In genomic region chrX:119467842-119468185, GRCh38 we compare ENCODE assay signal across 8 cellular contexts. TPM values are rescaled to one million over a fixed set of nuclear protein-coding genes. Genes with fewer than 3 reads are reported as not detected.
DNase-seq lines count a peak whose midpoint lies in the region; ATAC-seq, FAIRE-seq and TF ChIP-seq lines count a peak whose summit lies in the region.

No MANE protein-coding gene starts in this region.

- DNase-seq in left ventricle myocardium inferior = no peak
- DNase-seq in cardiac septum (ENCODE audit: low spot score) = no peak
- DNase-seq in K562 (ENCODE audit: extremely low read depth in 1 of 4, low spot score in 3 of 4) = no peak
- DNase-seq in memory B cell (ENCODE audit: low spot score in 2 of 2) = no peak
- no peak for DNase-seq in upper lobe of right lung
- no peak for DNase-seq in retina
- no peak for DNase-seq in EL

- H3K9me3 Mint-ChIP-seq in memory B cell = no peaks in the 10 kb centered on the region

- peaks cover 4% of the 10 kb centered on the region for H3K4me1 Mint-ChIP-seq in memory B cell

- H3K9ac ChIP-seq in K562 (ENCODE audit: insufficient read depth in 1 of 2, low read depth in 2 of 2, low read length in 2 of 2) = peak overlapping the region in 1 of 2 experiments; percentile 39; a peak in 2 of 4 replicates

- 0 out of 2 replicates have a peak, but pooled peaks have one; percentile 4 for TF ChIP-seq EP300 in K562 (IDR thresholded peaks at IDR 0.05; ENCODE audit: low read length)

- in situ Hi-C loops in K562 (cut with MboI) = no loop called here

- peak overlapping the region; percentile 90 for H2AFZ ChIP-seq in K562 (ENCODE audit: low read depth, low read length)

- ATAC-seq in K562 = no peak
- ATAC-seq in memory B cell (ENCODE audit: low read depth) = no peak
- no peak for ATAC-seq in upper lobe of right lung
- ATAC-seq in GM21423 (IDR thresholded peaks at IDR 0.05; ENCODE audit: unreplicated experiment) = no peak

- no peak for TF ChIP-seq POLR2A in K562 (conservative IDR thresholded peaks at IDR 0.05)

- TF ChIP-seq RAD21 in K562 (CRISPR knock-in tag; conservative IDR thresholded peaks at IDR 0.05 in 1 of 2, IDR thresholded peaks at IDR 0.05 in 1 of 2) = no peak

- CTCF ChIA-PET in K562 (lab: Yijun Ruan, JAX; ENCODE audit: low intra/inter-chr PET ratio) = no interaction called here

- H3K79me2 ChIP-seq in K562 (ENCODE audit: control insufficient read depth, insufficient read depth, low read length) = peaks cover 25% of the 10 kb centered on the region

- H3K36me3 ChIP-seq in left ventricle myocardium inferior (peaks cover 18% of the 10 kb centered on the region), K562 (ENCODE audit: control insufficient read depth, insufficient read depth, low read length) (peaks cover 28% of the 10 kb centered on the region), upper lobe of right lung (peaks cover 18% of the 10 kb centered on the region)

- H3K4me3 ChIP-seq in left ventricle myocardium inferior (peak overlapping the region; percentile 87), K562 (peak overlapping the region; percentile 99; the same call in 1 of the 2 replicates), upper lobe of right lung (peak overlapping the region; percentile 72)

- peaks cover 2% of the 10 kb centered on the region for H3K9me1 ChIP-seq in K562 (ENCODE audit: control insufficient read depth, insufficient read depth, low read length)

- TF ChIP-seq CTCF in left ventricle myocardium inferior (IDR thresholded peaks at IDR 0.05; ENCODE audit: borderline replicate concordance) (no peak), K562 (IDR thresholded peaks at IDR 0.05 in 2 of 3, conservative IDR thresholded peaks at IDR 0.05 in 1 of 3; ENCODE audit: insufficient read depth in 2 of 3, low read depth in 1 of 3, low read length in 3 of 3) (no peak), upper lobe of right lung (IDR thresholded peaks at IDR 0.05) (no peak)

- intact Hi-C loops in left ventricle myocardium inferior (cut with micrococcal nuclease) (no loop called here), cardiac septum (cut with DNase I) (no loop called here), K562 (cut with micrococcal nuclease) (loop anchor here (2.0 kb wide), 1 partner anchor 45 kb away; no protein-coding TSS in a partner anchor), upper lobe of right lung (cut with DNase I) (no loop called here)

- peak overlapping the region; percentile 91 for H3K4me3 Mint-ChIP-seq in memory B cell

- WGBS in K562 (ENCODE audit: insufficient coverage, low coverage, missing lambda C conversion rate) = 3% methylated on average over 8 of the region's 8 CpGs

- H3K27ac Mint-ChIP-seq in memory B cell = peak overlapping the region; percentile 97

- no peaks in the 10 kb centered on the region for H3K9me3 ChIP-seq in left ventricle myocardium inferior (replicated peaks)
- H3K9me3 ChIP-seq in K562 (replicated peaks; ENCODE audit: control insufficient read depth, insufficient read depth, low read depth, low read length) = no peaks in the 10 kb centered on the region
- H3K9me3 ChIP-seq in upper lobe of right lung = no peaks in the 10 kb centered on the region

- H3K27ac ChIP-seq in left ventricle myocardium inferior (replicated peaks) = peak overlapping the region; percentile 97
- H3K27ac ChIP-seq in K562 (ENCODE audit: extremely low read depth, low read depth, low read length) = peak overlapping the region; percentile 44; the same call in 1 of the 3 replicates
- H3K27ac ChIP-seq in upper lobe of right lung = peak overlapping the region; percentile 55

- TSS peak; percentile 56 for BruUV-seq in K562 (replicated peaks; lab: Mats Ljungman, UMichigan)

- H3K4me1 ChIP-seq in left ventricle myocardium inferior (peaks cover 9% of the 10 kb centered on the region), K562 (replicated peaks in 1 of 2; ENCODE audit: control insufficient read depth in 2 of 2, insufficient read depth in 2 of 2, low read length in 2 of 2) (peaks cover 14 to 18% of the 10 kb centered on the region in 2 experiments; a peak in 4 of 5 replicates), upper lobe of right lung (no peaks in the 10 kb centered on the region)

- POLR2A ChIA-PET in K562 (lab: Yijun Ruan, JAX) = interaction anchor here (0.6 to 2.9 kb wide), 9 partner anchors 11 to 425 kb away, joined by 3 to 22 read pairs (median 3); no protein-coding TSS in a partner anchor

- peaks cover 18% of the 10 kb centered on the region for H4K20me1 ChIP-seq in K562 (replicated peaks; ENCODE audit: control insufficient read depth, insufficient read depth, low read length)

- H3K4me2 ChIP-seq in K562 (ENCODE audit: insufficient read depth, low read length) = peak overlapping the region; percentile 93

- no peaks in the 10 kb centered on the region for H3K27me3 Mint-ChIP-seq in memory B cell

- H3K27me3 ChIP-seq in left ventricle myocardium inferior (ENCODE audit: low read depth) = no peaks in the 10 kb centered on the region
- H3K27me3 ChIP-seq in K562 (ENCODE audit: control insufficient read depth in 2 of 2, insufficient read depth in 2 of 2, low read length in 2 of 2) = no peaks in the 10 kb centered on the region
- no peaks in the 10 kb centered on the region for H3K27me3 ChIP-seq in upper lobe of right lung

- FAIRE-seq in K562 (lab: Jason Lieb, UNC) = no peak

- peaks cover 3% of the 10 kb centered on the region for H3K36me3 Mint-ChIP-seq in memory B cell

TF ChIP-seq in K562, 482 proteins besides CTCF, POLR2A, EP300 and RAD21 (continues in another document):
- TF ChIP-seq NR2C2 (CRISPR knock-in tag; IDR thresholded peaks at IDR 0.05) (no peak), NR2C2 (tag; IDR thresholded peaks at IDR 0.05) (peak; percentile 42), ATF3 (IDR thresholded peaks at IDR 0.05) (peak; percentile 16; the same call in 1 of the 2 replicates), ATF3 (CRISPR knock-in tag; conservative IDR thresholded peaks at IDR 0.05) (no peak), FOXK2 (conservative IDR thresholded peaks at IDR 0.05 in 1 of 2, IDR thresholded peaks at IDR 0.05 in 1 of 2; ENCODE audit: low read depth in 2 of 2) (0 out of 4 replicates have a peak, but pooled peaks of 1 of the 2 experiments have one; percentile 16), FOXP1 (CRISPR knock-in tag; IDR thresholded peaks at IDR 0.05) (no peak), ZNF766 (CRISPR knock-in tag; conservative IDR thresholded peaks at IDR 0.05) (no peak), MYC (IDR thresholded peaks at IDR 0.05; ENCODE audit: low read depth, low read length) (no peak), MYC (CRISPR knock-in tag; IDR thresholded peaks at IDR 0.05; ENCODE audit: borderline replicate concordance, low read depth) (no peak), SREBF1 (IDR thresholded peaks at IDR 0.05; ENCODE audit: borderline replicate concordance, low read depth, low read length) (no peak), TBL1XR1 (IDR thresholded peaks at IDR 0.05; ENCODE audit: low read length in 2 of 2) (no peak), THRA (IDR thresholded peaks at IDR 0.05) (no peak), NEUROD1 (IDR thresholded peaks at IDR 0.05; ENCODE audit: borderline replicate concordance, low read depth, low read length, partially characterized antibody) (no peak), NR2C1 (IDR thresholded peaks at IDR 0.05) (no peak), NR2C1 (tag; IDR thresholded peaks at IDR 0.05) (no peak), CEBPG (CRISPR knock-in tag; IDR thresholded peaks at IDR 0.05) (no peak), CEBPG (tag; conservative IDR thresholded peaks at IDR 0.05 in 1 of 2, IDR thresholded peaks at IDR 0.05 in 1 of 2) (no peak), ZNF444 (CRISPR knock-in tag; IDR thresholded peaks at IDR 0.05) (no peak), RAD51 (IDR thresholded peaks at IDR 0.05; ENCODE audit: borderline replicate concordance, low read depth) (no peak), DIDO1 (tag; IDR thresholded peaks at IDR 0.05; ENCODE audit: low read depth) (no peak)

RNA-seq across cellular contexts. Expression of gene SLC25A5, which starts 0.4 kb away (rescaled TPM):
- total RNA-seq in left ventricle myocardium inferior = 191 TPM
- total RNA-seq in cardiac septum = 251 TPM
- 103 and 142 TPM in 2 replicates for total RNA-seq in K562 (2011; cell fraction: chromatin; rRNA removed; ENCODE audit: low replicate concordance)
- 130 and 151 TPM in 2 replicates for total RNA-seq in K562 (2011; cell fraction: nucleolus; rRNA removed)
- 173 and 218 TPM in 2 replicates for total RNA-seq in K562 (2011; cell fraction: nucleoplasm; rRNA removed)
- 460 and 470 TPM in 2 replicates for total RNA-seq in K562 (2014; rRNA removed)
- 493 and 498 TPM in 2 replicates for total RNA-seq in K562 (2014; rRNA removed; fragmentation: Illumina TruSeq; extraction: Trizol)
- total RNA-seq in K562 (2015; rRNA removed; fragmentation: Illumina TruSeq; extraction: Trizol) = 478 and 489 TPM in 2 replicates
- total RNA-seq in K562 (2021) = 762 and 796 TPM in 2 replicates
- 499 and 591 TPM in 2 replicates for polyA plus RNA-seq in K562 (2011; rRNA removed)
- 1,022 and 1,125 TPM in 2 replicates for polyA plus RNA-seq in K562 (2011; cell fraction: cytosol; rRNA removed)
- 386 and 505 TPM in 2 replicates for polyA plus RNA-seq in K562 (2011; cell fraction: nucleus; rRNA removed)
- 1,005 and 1,059 TPM in 2 replicates for polyA plus RNA-seq in K562 (2012)
- polyA plus RNA-seq in K562 (2014; fragmentation: Illumina TruSeq; extraction: Trizol) = 649 and 665 TPM in 2 replicates
- 1,000 to 10,000 TPM; 3,491 to 5,247 TPM for polyA plus RNA-seq in K562 (2014; fragmentation: Nextera tagmentation; extraction: Ambion mirVana)
- polyA plus RNA-seq in K562 (2014; rRNA removed) = 596 and 629 TPM in 2 replicates
- 714 and 717 TPM in 2 replicates for polyA minus RNA-seq in K562 (2011; rRNA and poly(A)+ RNA removed)
- polyA minus RNA-seq in K562 (2011; cell fraction: cytosol; rRNA and poly(A)+ RNA removed) = 498 and 579 TPM in 2 replicates
- 44.0 and 102 TPM in 2 replicates for polyA minus RNA-seq in K562 (2011; cell fraction: nucleus; rRNA and poly(A)+ RNA removed)
- total RNA-seq in upper lobe of right lung = 323 TPM

Comparison
In these comparisons a context has a peak if more than half of its experiments do, and no peak if none do; other contexts are left out.
1. H3K27ac ChIP-seq: peak in every context shown above with its lines; median percentile 97 in left ventricle myocardium inferior; 55 in upper lobe of right lung; 44 in K562.